ENCODE assay signal across 17 cellular contexts in genomic region chrX:70439016-70439415, GRCh38. TPM values are rescaled to one million over a fixed set of nuclear protein-coding genes. Genes with fewer than 3 reads are reported as not detected.
A peak's percentile ranks its signal among the peaks of the same experiment; 100 is the strongest.
DNase-seq lines count a peak whose midpoint lies in the region; ATAC-seq and TF ChIP-seq lines count a peak whose summit lies in the region.
"Had no signal": no experiment of that assay in that cellular context is flagged by ENCODE, and none has a peak within 500 bp of the region (broad histone marks: within the 10 kb centered on the region; RNA-seq: fewer than 3 reads in every experiment).

No MANE protein-coding gene starts in this region.

- H3K4me3 ChIP-seq in GM12865 (ENCODE audit: low read depth, low read length) (no peak overlapping the region), Caco-2 (ENCODE audit: low read depth, low read length) (no peak overlapping the region)
- H3K4me3 ChIP-seq: cardiac muscle cell, hepatocyte, left lung, neural progenitor cell had no signal

- H3K4me3 Mint-ChIP-seq in T-helper 1 cell treated with Interleukin-12 subunit alpha and Interleukin-12 subunit beta and Interleukin-4 antibody, amounts not matched to agents 30 μg/mL and 1 μg/mL, for 36 hours: no peak overlapping the region
- no peak overlapping the region for H3K4me3 Mint-ChIP-seq in Caco-2 (ENCODE audit: unreplicated experiment)
- H3K4me3 Mint-ChIP-seq: activated B cell treated with CpG ODN at 0.5 μM for 24 hours; CD4-positive, alpha-beta T cell; neural progenitor cell had no signal

- DNase-seq in GM12865 (ENCODE audit: low read depth): peak; percentile 49
- DNase-seq in glomerular visceral epithelial cell (ENCODE audit: extremely low spot score): peak; percentile 23
- DNase-seq in NCI-H2081 (lab: John Stamatoyannopoulos, UW): no peak
- DNase-seq in SKM-1 treated with dmso at 0.1 percent for 144 hours (lab: John Stamatoyannopoulos, UW; ENCODE audit: unreplicated experiment): no peak
- DNase-seq in Caco-2: no peak
- DNase-seq: activated B cell treated with CpG ODN at 0.5 μM for 24 hours; CD4-positive, alpha-beta T cell; left lung; NCI-H748 treated with DMSO at 0.1 percent for 48 hours; SIG-M5 had no signal

- CTCF ChIA-PET in Caco-2 (lab: Charles Lee): no interaction called here

- H3K9me3 ChIP-seq in Caco-2: no peaks in the 10 kb centered on the region
- H3K9me3 ChIP-seq: left lung had no signal

- H3K4me1 ChIP-seq in Caco-2: no peaks in the 10 kb centered on the region
- H3K4me1 ChIP-seq: left lung, neural progenitor cell had no signal

- H3K36me3 Mint-ChIP-seq in T-helper 1 cell treated with Interleukin-12 subunit alpha and Interleukin-12 subunit beta and Interleukin-4 antibody, amounts not matched to agents 30 μg/mL and 1 μg/mL, for 36 hours (ENCODE audit: low read depth): no peaks in the 10 kb centered on the region
- H3K36me3 Mint-ChIP-seq in Caco-2 (ENCODE audit: insufficient read depth, unreplicated experiment): peaks cover 7% of the 10 kb centered on the region
- H3K36me3 Mint-ChIP-seq: neural progenitor cell had no signal

- peak overlapping the region; percentile 36 for H3K27ac Mint-ChIP-seq in T-helper 1 cell treated with Interleukin-12 subunit alpha and Interleukin-12 subunit beta and Interleukin-4 antibody, amounts not matched to agents 30 μg/mL and 1 μg/mL, for 36 hours
- H3K27ac Mint-ChIP-seq in Caco-2 (ENCODE audit: unreplicated experiment): no peak overlapping the region
- H3K27ac Mint-ChIP-seq: activated B cell treated with CpG ODN at 0.5 μM for 24 hours; CD4-positive, alpha-beta T cell; neural progenitor cell had no signal

- H3K27me3 Mint-ChIP-seq in T-helper 1 cell treated with Interleukin-12 subunit alpha and Interleukin-12 subunit beta and Interleukin-4 antibody, amounts not matched to agents 30 μg/mL and 1 μg/mL, for 36 hours (ENCODE audit: low read depth): peaks cover 45% of the 10 kb centered on the region
- peaks cover 9% of the 10 kb centered on the region for H3K27me3 Mint-ChIP-seq in Caco-2 (ENCODE audit: insufficient read depth, unreplicated experiment)

- H3K4me1 Mint-ChIP-seq in T-helper 1 cell treated with Interleukin-12 subunit alpha and Interleukin-12 subunit beta and Interleukin-4 antibody, amounts not matched to agents 30 μg/mL and 1 μg/mL, for 36 hours (ENCODE audit: low read depth): peaks cover 19% of the 10 kb centered on the region
- no peaks in the 10 kb centered on the region for H3K4me1 Mint-ChIP-seq in Caco-2 (ENCODE audit: low read depth, unreplicated experiment)

- H3K9me3 Mint-ChIP-seq in T-helper 1 cell treated with Interleukin-12 subunit alpha and Interleukin-12 subunit beta and Interleukin-4 antibody, amounts not matched to agents 30 μg/mL and 1 μg/mL, for 36 hours: no peaks in the 10 kb centered on the region
- H3K9me3 Mint-ChIP-seq in Caco-2 (ENCODE audit: unreplicated experiment): no peaks in the 10 kb centered on the region
- H3K9me3 Mint-ChIP-seq: activated B cell treated with CpG ODN at 0.5 μM for 24 hours; CD4-positive, alpha-beta T cell had no signal

- intact Hi-C loops in Caco-2 (cut with micrococcal nuclease; ENCODE audit: unreplicated experiment): no loop called here

- H3K27me3 ChIP-seq in Caco-2 (replicated peaks; ENCODE audit: control insufficient read depth, insufficient read depth, low read length): no peaks in the 10 kb centered on the region

- ATAC-seq in HG03045 (IDR thresholded peaks at IDR 0.05; ENCODE audit: unreplicated experiment): peak; percentile 45
- ATAC-seq in GM21737 (IDR thresholded peaks at IDR 0.05; ENCODE audit: unreplicated experiment): no peak
- ATAC-seq: left lung had no signal

- POLR2A ChIA-PET in Caco-2 (lab: Charles Lee): no interaction called here

- TF ChIP-seq CTCF in GM12865 (IDR thresholded peaks at IDR 0.05; ENCODE audit: insufficient read depth, low read depth, low read length, missing control alignments) (no peak), Caco-2 (IDR thresholded peaks at IDR 0.05; ENCODE audit: insufficient read depth in 1 of 2, low read depth in 1 of 2, low read length in 1 of 2, severe bottlenecking in 1 of 2, unreplicated experiment in 1 of 2) (no peak)

- no TSS peak for BruUV-seq in Caco-2 (replicated peaks; lab: Mats Ljungman, UMichigan)

- no peaks in the 10 kb centered on the region for H3K36me3 ChIP-seq in Caco-2 (ENCODE audit: control insufficient read depth, insufficient read depth, low read length)
- H3K36me3 ChIP-seq: cardiac muscle cell, left lung, neural progenitor cell had no signal

RNA-seq across cellular contexts. Expression of gene DLG3, which starts 5.6 kb away (rescaled TPM):
- 56.9 and 58.5 TPM in 2 replicates for total RNA-seq in Caco-2 (2022)

RNA-seq across cellular contexts. Expression of gene GDPD2, which starts 15.9 kb away (rescaled TPM):
- total RNA-seq in Caco-2 (2022): 1.9 and 2.2 TPM in 2 replicates
- total RNA-seq: activated B cell treated with CpG ODN at 0.5 μM for 24 hours; cardiac muscle cell; CD4-positive, alpha-beta T cell; left lung; subcutaneous adipose tissue had no signal

Comparison
In these comparisons a context has a peak if more than half of its experiments do, and no peak if none do; other contexts are left out.
1. DNase-seq: peak in GM12865 (single experiment) and glomerular visceral epithelial cell (single experiment); none in NCI-H2081 (0 of 2), SKM-1 treated with dmso at 0.1 percent for 144 hours (single experiment) and Caco-2 (0 of 2).